ENCODE assay signal across 2 cellular contexts in the genomic region with DNA sequence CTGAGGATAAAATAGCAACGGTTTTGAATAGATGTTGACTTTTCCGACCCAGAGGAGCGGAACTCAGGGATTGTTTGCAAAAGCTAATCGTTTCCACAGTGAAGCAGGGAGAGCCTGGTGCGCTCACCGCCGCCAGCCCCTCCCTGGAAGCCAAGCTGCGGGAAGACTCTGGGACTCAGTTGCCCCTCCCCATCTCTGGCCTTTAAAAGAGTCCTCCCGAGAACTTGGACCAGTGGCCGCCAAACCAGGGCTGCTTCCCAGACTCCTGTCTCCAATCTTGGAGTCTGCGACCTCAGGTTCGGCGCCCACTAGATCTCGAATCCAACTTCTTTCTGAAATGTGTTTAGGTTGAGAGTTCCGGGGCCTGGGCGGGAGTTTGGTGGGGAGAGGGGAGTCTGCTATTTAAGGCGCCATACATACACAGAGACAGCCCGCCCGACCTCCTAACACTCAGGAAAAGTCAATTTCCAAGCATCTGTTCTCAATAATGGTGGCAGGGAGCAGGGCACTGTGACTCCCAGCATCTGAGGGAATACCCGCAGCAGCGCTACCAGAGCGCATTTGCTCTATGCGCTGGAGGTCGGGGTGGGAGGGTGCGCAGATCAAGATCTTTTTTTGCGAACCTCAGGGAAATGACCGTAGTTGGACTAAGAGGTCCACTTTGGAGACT.
TF ChIP-seq lines count a peak whose summit lies in the region.

No MANE protein-coding gene starts in this region.

TF ChIP-seq in A549, 52 proteins besides CTCF, POLR2A, EP300 and RAD21:
- TF ChIP-seq SREBF2 (IDR thresholded peaks at IDR 0.05) (no peak), REST (IDR thresholded peaks at IDR 0.05) (no peak), TFCP2L1 (CRISPR knock-in tag; IDR thresholded peaks at IDR 0.05) (no peak), KDM5A (IDR thresholded peaks at IDR 0.05) (no peak), SMC3 (IDR thresholded peaks at IDR 0.05) (no peak), FOSB (CRISPR knock-in tag; IDR thresholded peaks at IDR 0.05) (no peak), HDAC2 (IDR thresholded peaks at IDR 0.05) (no peak), ESRRA (IDR thresholded peaks at IDR 0.05; ENCODE audit: borderline replicate concordance, low read length) (no peak), JUNB (IDR thresholded peaks at IDR 0.05) (no peak), RFX5 (IDR thresholded peaks at IDR 0.05) (no peak), CBX8 (IDR thresholded peaks at IDR 0.05) (no peak), EHF (CRISPR knock-in tag; IDR thresholded peaks at IDR 0.05) (no peak), CHD4 (IDR thresholded peaks at IDR 0.05; ENCODE audit: borderline replicate concordance) (no peak), JUN (IDR thresholded peaks at IDR 0.05) (no peak), MAFK (IDR thresholded peaks at IDR 0.05; ENCODE audit: partially characterized antibody) (no peak), GATA3 (IDR thresholded peaks at IDR 0.05; ENCODE audit: borderline replicate concordance) (no peak), HOXA7 (CRISPR knock-in tag; IDR thresholded peaks at IDR 0.05) (no peak), MAZ (IDR thresholded peaks at IDR 0.05; ENCODE audit: borderline replicate concordance, low read depth, low read length) (no peak), POLR2AphosphoS2 (conservative IDR thresholded peaks at IDR 0.05; ENCODE audit: low read length) (no peak)
- TF ChIP-seq, protein P1, sequence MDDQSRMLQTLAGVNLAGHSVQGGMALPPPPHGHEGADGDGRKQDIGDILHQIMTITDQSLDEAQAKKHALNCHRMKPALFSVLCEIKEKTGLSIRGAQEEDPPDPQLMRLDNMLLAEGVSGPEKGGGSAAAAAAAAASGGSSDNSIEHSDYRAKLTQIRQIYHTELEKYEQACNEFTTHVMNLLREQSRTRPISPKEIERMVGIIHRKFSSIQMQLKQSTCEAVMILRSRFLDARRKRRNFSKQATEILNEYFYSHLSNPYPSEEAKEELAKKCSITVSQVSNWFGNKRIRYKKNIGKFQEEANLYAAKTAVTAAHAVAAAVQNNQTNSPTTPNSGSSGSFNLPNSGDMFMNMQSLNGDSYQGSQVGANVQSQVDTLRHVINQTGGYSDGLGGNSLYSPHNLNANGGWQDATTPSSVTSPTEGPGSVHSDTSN (IDR thresholded peaks at IDR 0.05): no peak
TF ChIP-seq in A549: peak in this region for 0.

TF ChIP-seq in IMR-90, 13 proteins besides CTCF, POLR2A, EP300 and RAD21:
- TF ChIP-seq CEBPB (IDR thresholded peaks at IDR 0.05; ENCODE audit: low read depth, low read length) (no peak), MAZ (IDR thresholded peaks at IDR 0.05; ENCODE audit: borderline replicate concordance, low read depth, low read length) (no peak), CHD1 (IDR thresholded peaks at IDR 0.05; ENCODE audit: low read depth, low read length) (no peak), FOS (IDR thresholded peaks at IDR 0.05; ENCODE audit: low read depth, low read length) (no peak), USF2 (IDR thresholded peaks at IDR 0.05; ENCODE audit: low read depth, low read length) (no peak), SMC3 (IDR thresholded peaks at IDR 0.05; ENCODE audit: low read depth, low read length) (no peak), MXI1 (IDR thresholded peaks at IDR 0.05; ENCODE audit: borderline replicate concordance, low read depth, low read length) (no peak), RCOR1 (IDR thresholded peaks at IDR 0.05; ENCODE audit: insufficient replicate concordance, low read length) (no peak), RFX5 (IDR thresholded peaks at IDR 0.05; ENCODE audit: low read depth, low read length) (no peak), BHLHE40 (IDR thresholded peaks at IDR 0.05; ENCODE audit: low read depth, low read length) (no peak)
- TF ChIP-seq, protein P2, sequence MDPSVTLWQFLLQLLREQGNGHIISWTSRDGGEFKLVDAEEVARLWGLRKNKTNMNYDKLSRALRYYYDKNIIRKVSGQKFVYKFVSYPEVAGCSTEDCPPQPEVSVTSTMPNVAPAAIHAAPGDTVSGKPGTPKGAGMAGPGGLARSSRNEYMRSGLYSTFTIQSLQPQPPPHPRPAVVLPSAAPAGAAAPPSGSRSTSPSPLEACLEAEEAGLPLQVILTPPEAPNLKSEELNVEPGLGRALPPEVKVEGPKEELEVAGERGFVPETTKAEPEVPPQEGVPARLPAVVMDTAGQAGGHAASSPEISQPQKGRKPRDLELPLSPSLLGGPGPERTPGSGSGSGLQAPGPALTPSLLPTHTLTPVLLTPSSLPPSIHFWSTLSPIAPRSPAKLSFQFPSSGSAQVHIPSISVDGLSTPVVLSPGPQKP (IDR thresholded peaks at IDR 0.05; ENCODE audit: borderline replicate concordance, low read depth, low read length): no peak
